In genomic region chr7:88396295-88396947, GRCh38 we compare ENCODE assay signal across 9 cellular contexts.
DNase-seq lines count a peak whose midpoint lies in the region; ATAC-seq, FAIRE-seq and TF ChIP-seq lines count a peak whose summit lies in the region.
"Had no signal": no experiment of that assay in that cellular context is flagged by ENCODE, and none has a peak within 500 bp of the region (broad histone marks: within the 10 kb centered on the region; RNA-seq: fewer than 3 reads in every experiment).

No MANE protein-coding gene starts in this region.

- intact Hi-C loops in GM12878 (cut with micrococcal nuclease; ENCODE audit: unreplicated experiment): loop anchor here (2.0 to 5.0 kb wide), 2 partner anchors 154 to 232 kb away; no protein-coding TSS in a partner anchor

- H3K9ac ChIP-seq in GM12878 (ENCODE audit: control insufficient read depth, insufficient read depth, low read length): no peak overlapping the region
- H3K9ac ChIP-seq: GM23248 had no signal

- no TSS peak for BruUV-seq in GM12878 (replicated peaks; lab: Mats Ljungman, UMichigan)

- in situ Hi-C loops in GM12878 (cut with MboI): no loop called here

- POLR2A ChIA-PET in GM12878 (lab: Charles Lee): no interaction called here

- H3K4me1 ChIP-seq in GM12878 (ENCODE audit: control insufficient read depth, insufficient read depth, low read length): no peaks in the 10 kb centered on the region

- peak; percentile 80 for ATAC-seq in GM18519 (IDR thresholded peaks at IDR 0.05; ENCODE audit: low FRiP score, unreplicated experiment)
- peak; percentile 64 for ATAC-seq in GM21381 (IDR thresholded peaks at IDR 0.05; ENCODE audit: unreplicated experiment)
- peak; percentile 63 for ATAC-seq in HG03066 (IDR thresholded peaks at IDR 0.05; ENCODE audit: low read depth, unreplicated experiment)
- ATAC-seq in GM12878: peak; percentile 84

- H3K4me2 ChIP-seq in GM12878 (ENCODE audit: control insufficient read depth, insufficient read depth): no peak overlapping the region

- H3K36me3 ChIP-seq in GM12878 (ENCODE audit: control insufficient read depth in 2 of 2, insufficient read depth in 2 of 2, low read length in 1 of 2): no peaks in the 10 kb centered on the region

- H3K27ac ChIP-seq in GM12878 (ENCODE audit: control insufficient read depth, insufficient read depth): no peak overlapping the region
- H3K27ac ChIP-seq: GM23248 had no signal

- SMC1A ChIA-PET in GM12878 (lab: Charles Lee; ENCODE audit: uncharacterized antibody, unreplicated experiment): interaction anchor here (1.0 to 1.8 kb wide), 4 partner anchors 36 to 219 kb away, joined by 3 to 4 read pairs (median 3); no protein-coding TSS in a partner anchor

- no peak for TF ChIP-seq RAD21 in GM12878 (IDR thresholded peaks at IDR 0.05; ENCODE audit: insufficient read depth, low read depth, low read length)

- WGBS in GM12878 (ENCODE audit: insufficient coverage, insufficient replicate concordance, low lambda C conversion rate, missing lambda C conversion rate): 5% methylated on average over 2 of the region's 2 CpGs

- peak overlapping the region; percentile 1; the same call in 1 of the 2 replicates for H2AFZ ChIP-seq in GM12878 (ENCODE audit: control insufficient read depth, low read depth, low read length)
- H2AFZ ChIP-seq: GM23248 had no signal

- H3K4me3 ChIP-seq in GM12878: no peak overlapping the region
- H3K4me3 ChIP-seq: GM23248 had no signal

- TF ChIP-seq EP300 in GM12878 (IDR thresholded peaks at IDR 0.05; ENCODE audit: borderline replicate concordance in 1 of 2, control insufficient read depth in 1 of 2, low read depth in 2 of 2, low read length in 2 of 2): no peak

- DNase-seq in GM12878 (ENCODE audit: low read depth, low spot score) (no peak), NCI-H2029 (lab: John Stamatoyannopoulos, UW) (no peak), COR-L47 (lab: John Stamatoyannopoulos, UW) (no peak), CD1c-positive myeloid dendritic cell (ENCODE audit: extremely low spot score) (no peak), GM03348 (ENCODE audit: low spot score) (no peak)
- DNase-seq: GM23248 had no signal

- CTCF ChIA-PET in GM12878 (lab: Yijun Ruan, JAX): interaction anchor here (1.1 kb wide), 1 partner anchor 439 kb away, joined by 3 read pairs; no protein-coding TSS in a partner anchor

- no peaks in the 10 kb centered on the region for H3K79me2 ChIP-seq in GM12878 (ENCODE audit: control insufficient read depth, insufficient read depth, low read length)

- RAD21 ChIA-PET in GM12878 (lab: Charles Lee; ENCODE audit: unreplicated experiment): no interaction called here

- H3K27me3 ChIP-seq in GM12878 (replicated peaks in 1 of 2; ENCODE audit: control insufficient read depth in 2 of 2, insufficient read depth in 2 of 2, low read length in 1 of 2): no peaks in the 10 kb centered on the region

- H4K20me1 ChIP-seq in GM12878 (ENCODE audit: control insufficient read depth, insufficient read depth): no peaks in the 10 kb centered on the region

- TF ChIP-seq POLR2A in GM12878 (IDR thresholded peaks at IDR 0.05; ENCODE audit: low read depth, low read length): no peak

- no peak for TF ChIP-seq CTCF in GM12878 (IDR thresholded peaks at IDR 0.05 in 2 of 3, conservative IDR thresholded peaks at IDR 0.05 in 1 of 3; ENCODE audit: control insufficient read depth in 2 of 3, extremely low read depth in 1 of 3, insufficient read depth in 1 of 3, low read depth in 3 of 3, low read length in 3 of 3)

- no peaks in the 10 kb centered on the region for H3K9me3 ChIP-seq in GM12878 (replicated peaks; ENCODE audit: control insufficient read depth, insufficient read depth, low read length)

- FAIRE-seq in GM12878 (lab: Jason Lieb, UNC): no peak

TF ChIP-seq in GM12878, 131 proteins besides CTCF, POLR2A, EP300 and RAD21 (continues in another document):
- TF ChIP-seq CBX3 (IDR thresholded peaks at IDR 0.05; ENCODE audit: borderline replicate concordance, low read depth): no peak
- TF ChIP-seq MTA3 (IDR thresholded peaks at IDR 0.05; ENCODE audit: borderline replicate concordance, low read length): no peak
- TF ChIP-seq CHD4 (IDR thresholded peaks at IDR 0.05): no peak
- TF ChIP-seq SIX5 (IDR thresholded peaks at IDR 0.05; ENCODE audit: low read depth, low read length, severe bottlenecking): no peak
- TF ChIP-seq ZNF687 (IDR thresholded peaks at IDR 0.05): no peak
- peak; percentile 32; the same call in 1 of the 2 replicates for TF ChIP-seq CREB1 (IDR thresholded peaks at IDR 0.05; ENCODE audit: low read depth)
- TF ChIP-seq SREBF2 (IDR thresholded peaks at IDR 0.05; ENCODE audit: low read length): no peak
- TF ChIP-seq ZNF217 (IDR thresholded peaks at IDR 0.05): no peak
- TF ChIP-seq FOXM1 (IDR thresholded peaks at IDR 0.05; ENCODE audit: low read depth, low read length): 0 out of 2 replicates have a peak, but pooled peaks have one; percentile 15
- peak; percentile 92 for TF ChIP-seq ATF7 (IDR thresholded peaks at IDR 0.05; ENCODE audit: low read depth)
- TF ChIP-seq PRDM15 (CRISPR knock-in tag; IDR thresholded peaks at IDR 0.05): no peak
- TF ChIP-seq BCLAF1 (IDR thresholded peaks at IDR 0.05): no peak
